ENCODE assay signal across 37 cellular contexts in the genomic region with DNA sequence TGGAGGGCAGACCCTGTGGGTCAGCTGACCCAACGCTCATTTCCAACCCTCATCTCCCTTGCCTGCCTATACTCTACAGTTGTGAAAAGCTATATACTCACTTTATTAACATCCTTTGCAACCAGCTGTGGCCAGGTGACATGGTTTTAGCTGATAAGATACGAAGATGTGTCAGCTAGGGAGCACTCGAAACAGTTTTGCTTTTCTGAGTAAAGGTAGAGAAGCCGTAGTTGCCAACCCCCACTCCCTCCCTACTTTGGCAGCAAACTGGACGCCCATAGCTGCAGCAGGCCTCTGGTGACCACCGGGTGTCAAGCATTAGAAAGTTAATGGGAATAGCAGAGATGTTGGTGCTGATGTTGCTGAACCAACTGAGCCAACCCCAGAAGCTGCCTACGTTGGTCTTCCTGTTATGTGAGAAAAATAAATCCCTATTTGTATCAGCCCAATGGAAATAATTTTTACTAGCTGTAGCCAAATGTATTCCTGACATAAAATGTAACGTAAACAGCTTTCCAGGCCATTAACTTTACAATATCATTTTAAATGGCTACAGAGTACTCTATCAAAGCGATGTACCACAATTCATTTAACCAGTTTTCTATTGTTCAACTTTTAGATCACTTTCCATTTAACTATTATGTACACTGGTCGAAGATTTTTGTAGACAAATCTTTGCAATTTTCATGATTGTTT.
DNase-seq lines count a peak whose midpoint lies in the region; ATAC-seq, FAIRE-seq and TF ChIP-seq lines count a peak whose summit lies in the region.
"Had no signal": no experiment of that assay in that cellular context is flagged by ENCODE, and none has a peak within 500 bp of the region (broad histone marks: within the 10 kb centered on the region; RNA-seq: fewer than 3 reads in every experiment).

No MANE protein-coding gene starts in this region.

- H3K9me3 Mint-ChIP-seq in natural killer cell treated with Interleukin-12 subunit alpha and Interleukin-12 subunit beta and Interleukin-15 and Interleukin-18, amount 100 ng/mL, for 72 hours: no peaks in the 10 kb centered on the region
- H3K9me3 Mint-ChIP-seq: CD4-positive, alpha-beta memory T cell; CD4-positive, alpha-beta T cell; CD4-positive, CD25-positive, alpha-beta regulatory T cell; CD8-positive, alpha-beta memory T cell; CD8-positive, alpha-beta T cell had no signal

- no peak for TF ChIP-seq POLR2A in GM12891 (IDR thresholded peaks at IDR 0.05; ENCODE audit: low read depth, low read length)
- no peak for TF ChIP-seq POLR2A in IMR-90 (IDR thresholded peaks at IDR 0.05; ENCODE audit: low read depth, low read length)

- intact Hi-C loops in IMR-90 (cut with micrococcal nuclease): no loop called here

- H2AK5ac ChIP-seq in IMR-90 (ENCODE audit: low read depth, low read length) (no peak overlapping the region), neuronal stem cell (ENCODE audit: low read depth, low read length) (no peak overlapping the region)

- H4K5ac ChIP-seq in IMR-90 (ENCODE audit: low read depth, low read length): no peak overlapping the region

- H3K4ac ChIP-seq in IMR-90 (ENCODE audit: low read depth, low read length) (no peak overlapping the region), neuronal stem cell (ENCODE audit: low read length) (no peak overlapping the region)

- H3K79me1 ChIP-seq in IMR-90 (ENCODE audit: low read depth in 1 of 2, low read length in 2 of 2) (no peaks in the 10 kb centered on the region), neuronal stem cell (ENCODE audit: low read depth, low read length) (no peaks in the 10 kb centered on the region)

- H3K14ac ChIP-seq in IMR-90 (replicated peaks; ENCODE audit: low read depth, low read length): no peak overlapping the region
- H3K14ac ChIP-seq in neuronal stem cell (ENCODE audit: low read length): no peak overlapping the region

- H3K27me3 ChIP-seq in IMR-90 (ENCODE audit: control insufficient read depth, insufficient read depth, low read length) (peaks cover 29% of the 10 kb centered on the region), neuronal stem cell (ENCODE audit: control insufficient read depth in 3 of 3, insufficient read depth in 3 of 3, low read depth in 1 of 3, low read length in 3 of 3) (peaks cover 0 to 9% (median 0%) of the 10 kb centered on the region in 3 experiments)
- H3K27me3 ChIP-seq: BLaER1; BLaER1 treated with 17β-estradiol and CSF1 and Interleukin-3, amounts not matched to agents 10 nM and 100 nM had no signal

- H2BK15ac ChIP-seq in IMR-90 (ENCODE audit: low read depth, low read length) (no peak overlapping the region), neuronal stem cell (ENCODE audit: low read length) (no peak overlapping the region)

- no peak overlapping the region for H2BK5ac ChIP-seq in IMR-90 (ENCODE audit: low read depth, low read length, poor library complexity, severe bottlenecking)
- no peak overlapping the region for H2BK5ac ChIP-seq in neuronal stem cell (ENCODE audit: low read length)

- POLR2A ChIA-PET in HEK293 (lab: Yijun Ruan, JAX) (no interaction called here), HEK293T (lab: Yijun Ruan, JAX) (no interaction called here), IMR-90 (lab: Charles Lee; ENCODE audit: unreplicated experiment) (no interaction called here)

- peak overlapping the region; percentile 33 for H2AK9ac ChIP-seq in IMR-90 (replicated peaks; ENCODE audit: low read depth, low read length, poor library complexity)

- no peak for ATAC-seq in IMR-90 (ENCODE audit: low read depth)
- ATAC-seq in natural killer cell treated with Interleukin-12 subunit alpha and Interleukin-12 subunit beta and Interleukin-15 and Interleukin-18, amount 100 ng/mL, for 72 hours: no peak
- ATAC-seq: A549; CD8-positive, alpha-beta T cell had no signal

- H3K9me3 ChIP-seq in HEK293 (ENCODE audit: control insufficient read depth, insufficient read depth, low read depth, low read length) (no peaks in the 10 kb centered on the region), IMR-90 (ENCODE audit: control insufficient read depth, insufficient read depth, low read length) (no peaks in the 10 kb centered on the region), neuronal stem cell (replicated peaks in 1 of 2; ENCODE audit: control insufficient read depth in 2 of 2, insufficient read depth in 1 of 2, low read depth in 1 of 2, low read length in 2 of 2) (no peaks in the 10 kb centered on the region)
- H3K9me3 ChIP-seq: A549; BE2C; BLaER1; BLaER1 treated with 17β-estradiol and CSF1 and Interleukin-3, amounts not matched to agents 10 nM and 100 nM; Caco-2 had no signal

- H3K36me3 ChIP-seq in HEK293 (ENCODE audit: control insufficient read depth in 2 of 2, insufficient read depth in 1 of 2, low read length in 2 of 2) (no peaks in the 10 kb centered on the region), IMR-90 (ENCODE audit: control insufficient read depth, insufficient read depth, low read length) (no peaks in the 10 kb centered on the region), neuronal stem cell (replicated peaks in 1 of 2; ENCODE audit: control insufficient read depth in 2 of 2, insufficient read depth in 2 of 2, low read length in 2 of 2) (no peaks in the 10 kb centered on the region)
- H3K36me3 ChIP-seq: BE2C; BLaER1; BLaER1 treated with 17β-estradiol and CSF1 and Interleukin-3, amounts not matched to agents 10 nM and 100 nM had no signal

- H3K4me3 Mint-ChIP-seq in natural killer cell treated with Interleukin-12 subunit alpha and Interleukin-12 subunit beta and Interleukin-15 and Interleukin-18, amount 100 ng/mL, for 72 hours: no peak overlapping the region
- H3K4me3 Mint-ChIP-seq: B cell; CD14-positive monocyte; CD4-positive, alpha-beta memory T cell; CD4-positive, alpha-beta T cell; CD4-positive, CD25-positive, alpha-beta regulatory T cell; CD8-positive, alpha-beta memory T cell; CD8-positive, alpha-beta T cell had no signal

- no peak overlapping the region for H2BK12ac ChIP-seq in neuronal stem cell (ENCODE audit: low read length)

- H4K91ac ChIP-seq in IMR-90 (ENCODE audit: insufficient read depth, low read depth, low read length): no peak overlapping the region
- H4K91ac ChIP-seq in neuronal stem cell (ENCODE audit: low read depth, low read length, poor library complexity): no peak overlapping the region

- TF ChIP-seq CTCF in HEK293 (tag by site-specific recombination; IDR thresholded peaks at IDR 0.05) (no peak), IMR-90 (conservative IDR thresholded peaks at IDR 0.05; ENCODE audit: low read depth, low read length) (no peak)

- H4K8ac ChIP-seq in IMR-90 (ENCODE audit: low read depth in 2 of 2, low read length in 2 of 2) (no peak overlapping the region), neuronal stem cell (ENCODE audit: low read depth, low read length) (no peak overlapping the region)

- H3K9ac ChIP-seq in IMR-90 (ENCODE audit: low read depth, low read length): no peak overlapping the region
- H3K9ac ChIP-seq in neuronal stem cell (ENCODE audit: low read depth, low read length, poor library complexity): no peak overlapping the region
- H3K9ac ChIP-seq: BLaER1; BLaER1 treated with 17β-estradiol and CSF1 and Interleukin-3, amounts not matched to agents 10 nM and 100 nM had no signal

- H3K56ac ChIP-seq in IMR-90 (ENCODE audit: extremely low read depth, insufficient read depth, low read length): no peak overlapping the region

- FAIRE-seq in GM12891 (lab: Jason Lieb, UNC): peak; percentile 26
- FAIRE-seq: A204.1, A549, D721Med had no signal

- H2BK20ac ChIP-seq in IMR-90 (ENCODE audit: low read depth, low read length): no peak overlapping the region

- H2AFZ ChIP-seq in IMR-90 (replicated peaks; ENCODE audit: low read length, poor library complexity) (no peak overlapping the region), neuronal stem cell (ENCODE audit: low read length) (no peak overlapping the region)

- H3K23ac ChIP-seq in IMR-90 (ENCODE audit: low read depth, low read length): no peak overlapping the region
- H3K23ac ChIP-seq in neuronal stem cell (ENCODE audit: low read depth, low read length, poor library complexity): no peak overlapping the region

- no peak overlapping the region for H2BK120ac ChIP-seq in IMR-90 (ENCODE audit: low read depth, low read length)
- no peak overlapping the region for H2BK120ac ChIP-seq in neuronal stem cell (ENCODE audit: low read depth, low read length)

- TF ChIP-seq RAD21 in IMR-90 (IDR thresholded peaks at IDR 0.05; ENCODE audit: low read length): no peak

- BruUV-seq in IMR-90 (replicated peaks; lab: Mats Ljungman, UMichigan): no TSS peak

- WGBS in IMR-90 (ENCODE audit: extremely low coverage in 2 of 2, insufficient read length in 1 of 2), 2 experiments: no CpG with 5 or more reads among the region's 10 CpGs
- no CpG with 5 or more reads among the region's 10 CpGs for WGBS in neuronal stem cell (ENCODE audit: extremely low coverage in 2 of 2, insufficient read length in 2 of 2, insufficient replicate concordance in 1 of 2), 2 donors

- H3K4me2 ChIP-seq in IMR-90 (ENCODE audit: low read depth, low read length): no peak overlapping the region
- no peak overlapping the region for H3K4me2 ChIP-seq in neuronal stem cell (ENCODE audit: insufficient read depth, low read length, poor library complexity, severe bottlenecking)
- H3K4me2 ChIP-seq: A549; BLaER1; BLaER1 treated with 17β-estradiol and CSF1 and Interleukin-3, amounts not matched to agents 10 nM and 100 nM had no signal

- CTCF ChIA-PET in HEK293 (lab: Yijun Ruan, JAX): no interaction called here
- CTCF ChIA-PET in HEK293T (lab: Yijun Ruan, JAX): no interaction called here
- CTCF ChIA-PET in IMR-90 (lab: Yijun Ruan, JAX): no interaction called here

- DNase-seq in GM12891 (ENCODE audit: insufficient read length, low spot score): no peak
- peak; percentile 16 for DNase-seq in HEK293T (ENCODE audit: extremely low spot score)
- DNase-seq in IMR-90: no peak
- DNase-seq in occipital lobe (lab: John Stamatoyannopoulos, UW): no peak
- no peak for DNase-seq in D341Med (ENCODE audit: low spot score)
- DNase-seq in neuronal stem cell (ENCODE audit: low spot score): no peak
- DNase-seq in natural killer cell treated with Interleukin-12 subunit alpha and Interleukin-12 subunit beta and Interleukin-15 and Interleukin-18, amount 100 ng/mL, for 72 hours (ENCODE audit: low spot score): no peak
- DNase-seq: 8988T; ACHN; AML-193; BE2C; C1 segment of cervical spinal cord; Caco-2; Calu3; CD4-positive, alpha-beta memory T cell; CD4-positive, alpha-beta T cell; CD4-positive, CD25-positive, alpha-beta regulatory T cell; CD8-positive, alpha-beta memory T cell; CD8-positive, alpha-beta T cell; COR-L47; DMS 273 treated with DMSO at 0.1 percent for 48 hours; DMS153; DMS53; DMS79; DMS79 treated with DMSO at 0.1 percent for 48 hours; DND-41; EL had no signal

- dilution Hi-C loops in IMR-90 (cut with HindIII; ENCODE audit: low sequenced_read_pairs, unreplicated experiment): no loop called here

- H3K27ac Mint-ChIP-seq in natural killer cell treated with Interleukin-12 subunit alpha and Interleukin-12 subunit beta and Interleukin-15 and Interleukin-18, amount 100 ng/mL, for 72 hours: no peak overlapping the region
- H3K27ac Mint-ChIP-seq: B cell; CD14-positive monocyte; CD4-positive, alpha-beta memory T cell; CD4-positive, alpha-beta T cell; CD4-positive, CD25-positive, alpha-beta regulatory T cell; CD8-positive, alpha-beta memory T cell; CD8-positive, alpha-beta T cell had no signal

- H4K20me1 ChIP-seq in IMR-90 (ENCODE audit: insufficient read depth, low read length): no peaks in the 10 kb centered on the region
- H4K20me1 ChIP-seq: BLaER1; BLaER1 treated with 17β-estradiol and CSF1 and Interleukin-3, amounts not matched to agents 10 nM and 100 nM had no signal

- H3K4me1 Mint-ChIP-seq in natural killer cell treated with Interleukin-12 subunit alpha and Interleukin-12 subunit beta and Interleukin-15 and Interleukin-18, amount 100 ng/mL, for 72 hours (ENCODE audit: low read depth in 2 of 2): peaks cover 7 to 8% of the 10 kb centered on the region in 2 donors
- H3K4me1 Mint-ChIP-seq: B cell; CD14-positive monocyte; CD4-positive, alpha-beta memory T cell; CD4-positive, CD25-positive, alpha-beta regulatory T cell; CD8-positive, alpha-beta memory T cell had no signal

- H3K4me1 ChIP-seq in HEK293 (ENCODE audit: control insufficient read depth, insufficient read depth, low read length): 0 out of 2 replicates have a peak, but pooled peaks cover 3% of the 10 kb centered on the region
- H3K4me1 ChIP-seq in IMR-90 (ENCODE audit: control insufficient read depth, insufficient read depth, low read length): no peaks in the 10 kb centered on the region
- H3K4me1 ChIP-seq in neuronal stem cell (ENCODE audit: control insufficient read depth in 2 of 2, insufficient read depth in 1 of 2, low read depth in 1 of 2, low read length in 2 of 2): no peaks in the 10 kb centered on the region
- H3K4me1 ChIP-seq: A549; BE2C; BLaER1; BLaER1 treated with 17β-estradiol and CSF1 and Interleukin-3, amounts not matched to agents 10 nM and 100 nM had no signal

- peaks cover 9 to 10% of the 10 kb centered on the region in 2 donors for H3K27me3 Mint-ChIP-seq in natural killer cell treated with Interleukin-12 subunit alpha and Interleukin-12 subunit beta and Interleukin-15 and Interleukin-18, amount 100 ng/mL, for 72 hours
- H3K27me3 Mint-ChIP-seq: B cell had no signal

- in situ Hi-C loops in IMR-90 (cut with MboI; ENCODE audit: low sequenced_read_pairs): no loop called here

- no peaks in the 10 kb centered on the region for H3K9me1 ChIP-seq in IMR-90 (ENCODE audit: insufficient read depth, low read length)

- no peak overlapping the region for H3K27ac ChIP-seq in HEK293 (ENCODE audit: extremely low read depth, low read depth, low read length)
- H3K27ac ChIP-seq in IMR-90 (ENCODE audit: insufficient read depth, low read length): no peak overlapping the region
- H3K27ac ChIP-seq in neuronal stem cell (replicated peaks; ENCODE audit: low read length): no peak overlapping the region
- H3K27ac ChIP-seq: 22Rv1; A549; BLaER1; BLaER1 treated with 17β-estradiol and CSF1 and Interleukin-3, amounts not matched to agents 10 nM and 100 nM; C4-2B had no signal

- no peak overlapping the region for H3K18ac ChIP-seq in IMR-90 (ENCODE audit: low read depth, low read length)
- H3K18ac ChIP-seq in neuronal stem cell (ENCODE audit: low read length): no peak overlapping the region

- no peak overlapping the region for H3K4me3 ChIP-seq in HEK293 (ENCODE audit: low read depth, low read length)
- no peak overlapping the region for H3K4me3 ChIP-seq in IMR-90 (ENCODE audit: insufficient read depth, low read depth, low read length)
- no peak overlapping the region for H3K4me3 ChIP-seq in neuronal stem cell (ENCODE audit: low read length in 2 of 2)
- H3K4me3 ChIP-seq: A549; BLaER1; BLaER1 treated with 17β-estradiol and CSF1 and Interleukin-3, amounts not matched to agents 10 nM and 100 nM had no signal

- no peaks in the 10 kb centered on the region for H3K36me3 Mint-ChIP-seq in natural killer cell treated with Interleukin-12 subunit alpha and Interleukin-12 subunit beta and Interleukin-15 and Interleukin-18, amount 100 ng/mL, for 72 hours
- H3K36me3 Mint-ChIP-seq: CD14-positive monocyte; CD4-positive, alpha-beta memory T cell; CD4-positive, CD25-positive, alpha-beta regulatory T cell; CD8-positive, alpha-beta memory T cell; CD8-positive, alpha-beta T cell had no signal
